In the genomic region with DNA sequence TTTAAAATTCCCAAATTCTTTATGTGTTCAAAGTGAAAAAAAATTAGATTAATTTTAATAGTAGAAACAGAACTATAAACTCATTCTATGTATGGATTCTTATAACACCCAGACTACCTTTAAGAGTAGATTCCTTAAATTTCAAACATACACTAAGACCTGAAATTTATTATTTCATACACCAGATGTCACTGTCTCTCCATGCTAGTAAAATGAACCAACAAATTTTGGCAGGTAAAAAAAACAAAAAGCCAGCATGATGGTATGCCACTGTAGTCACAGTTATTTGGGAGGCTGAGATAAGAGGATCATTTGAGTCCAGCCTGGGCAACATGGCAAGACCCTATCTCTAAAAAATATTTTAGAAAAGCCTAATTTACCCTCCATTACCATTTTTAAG, we compare ENCODE assay signal across 10 cellular contexts.
DNase-seq lines count a peak whose midpoint lies in the region; FAIRE-seq and TF ChIP-seq lines count a peak whose summit lies in the region.
"Had no signal": no experiment of that assay in that cellular context is flagged by ENCODE, and none has a peak within 500 bp of the region (broad histone marks: within the 10 kb centered on the region; RNA-seq: fewer than 3 reads in every experiment).

No MANE protein-coding gene starts in this region.

- no peaks in the 10 kb centered on the region for H3K36me3 ChIP-seq in tibial artery
- H3K36me3 ChIP-seq: spleen had no signal

- no peaks in the 10 kb centered on the region for H3K4me1 ChIP-seq in tibial artery
- H3K4me1 ChIP-seq: spleen had no signal

- no peak overlapping the region for H3K4me3 ChIP-seq in fibroblast of pulmonary artery (replicated peaks; ENCODE audit: low read depth, low read length)
- H3K4me3 ChIP-seq in tibial artery = no peak overlapping the region
- H3K4me3 ChIP-seq: spleen had no signal

- no peak overlapping the region for H3K27ac ChIP-seq in tibial artery
- H3K27ac ChIP-seq: spleen had no signal

- H3K9me3 ChIP-seq in tibial artery = no peaks in the 10 kb centered on the region

- peak; percentile 5 for DNase-seq in NCI-H2196 (lab: John Stamatoyannopoulos, UW; ENCODE audit: unreplicated experiment)
- no peak for DNase-seq in NCI-H2196 treated with DMSO at 0.1 percent for 48 hours (lab: John Stamatoyannopoulos, UW; ENCODE audit: unreplicated experiment)
- DNase-seq in RKO (ENCODE audit: low spot score) = peak; percentile 66
- peak; percentile 73 for DNase-seq in fibroblast of pulmonary artery (ENCODE audit: low read depth)
- no peak for DNase-seq in tibial artery
- DNase-seq in NCI-H2029 treated with DMSO at 0.1 percent for 48 hours (lab: John Stamatoyannopoulos, UW) = no peak
- DNase-seq in GM12891 (ENCODE audit: insufficient read length, low spot score) = no peak
- DNase-seq in islet precursor cell = no peak
- DNase-seq: CD4-positive, CD25-positive, alpha-beta regulatory T cell; spleen had no signal

- TF ChIP-seq POLR2A in GM12891 (IDR thresholded peaks at IDR 0.05; ENCODE audit: low read depth, low read length) = no peak

- H3K27me3 ChIP-seq in tibial artery = no peaks in the 10 kb centered on the region
- H3K27me3 ChIP-seq: spleen had no signal

- intact Hi-C loops in tibial artery (cut with DNase I; ENCODE audit: low total_unique reads) = no loop called here

- no peak for FAIRE-seq in GM12891 (lab: Jason Lieb, UNC)

- TF ChIP-seq CTCF in fibroblast of pulmonary artery (IDR thresholded peaks at IDR 0.05; ENCODE audit: low read length, missing control alignments) = peak; percentile 45
- TF ChIP-seq CTCF in tibial artery (IDR thresholded peaks at IDR 0.05) = peak; percentile 30 to 39

TF ChIP-seq in GM12891, 5 proteins besides CTCF, POLR2A, EP300 and RAD21:
- TF ChIP-seq POU2F2 (IDR thresholded peaks at IDR 0.05; ENCODE audit: low read depth, low read length) (no peak), SPI1 (IDR thresholded peaks at IDR 0.05; ENCODE audit: low read depth, low read length) (no peak), POLR2AphosphoS5 (IDR thresholded peaks at IDR 0.05; ENCODE audit: low read depth, low read length) (no peak), PAX5 (IDR thresholded peaks at IDR 0.05; ENCODE audit: insufficient read depth, low read length, severe bottlenecking) (no peak), TAF1 (IDR thresholded peaks at IDR 0.05; ENCODE audit: low read depth, low read length) (no peak)

Comparison
In these comparisons a context has a peak if more than half of its experiments do, and no peak if none do; other contexts are left out.
1. DNase-seq: peak in NCI-H2196 (single experiment), RKO (single experiment) and fibroblast of pulmonary artery (single experiment); none in NCI-H2196 treated with DMSO at 0.1 percent for 48 hours (single experiment), tibial artery (0 of 2), NCI-H2029 treated with DMSO at 0.1 percent for 48 hours (single experiment), GM12891 (single experiment) and islet precursor cell (single experiment).